In the genomic region with DNA sequence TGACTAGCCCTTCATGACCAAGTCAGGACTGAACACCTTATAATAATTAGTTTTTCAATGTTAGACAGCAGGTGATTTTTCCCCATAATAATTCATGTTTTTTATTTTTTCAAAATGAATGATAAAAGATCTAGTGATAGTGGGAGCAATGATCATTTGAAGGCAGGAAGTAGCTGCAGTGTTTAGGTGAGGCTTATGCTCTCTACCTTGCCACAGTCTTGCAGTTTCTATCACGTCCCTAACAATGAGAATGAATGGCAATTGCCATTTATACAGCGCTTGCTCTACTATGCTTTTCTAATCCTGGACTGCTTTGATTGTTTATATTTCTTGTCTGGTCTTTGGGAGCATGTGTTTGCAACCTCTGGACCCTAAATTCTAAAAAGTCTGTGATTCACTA, we compare ENCODE assay signal across 31 cellular contexts.
"Had no signal": no experiment of that assay in that cellular context is flagged by ENCODE, and none has a peak within 500 bp of the region (broad histone marks: within the 10 kb centered on the region; RNA-seq: fewer than 3 reads in every experiment).

No MANE protein-coding gene starts in this region.

- H3K27ac ChIP-seq: ascending aorta, brain microvascular endothelial cell, breast epithelium, VCaP had no signal

- H3K4me1 ChIP-seq: ascending aorta, breast epithelium had no signal

- H3K9me3 ChIP-seq: ascending aorta, breast epithelium had no signal

- H3K4me3 ChIP-seq: ascending aorta, breast epithelium had no signal

- H3K27ac Mint-ChIP-seq: activated CD4-positive, alpha-beta memory T cell treated with anti-CD3 and anti-CD28 coated beads, Interleukin-2, amount 10 ng/mL, durations not matched to agents 7 days and 5 days; activated CD4-positive, alpha-beta T cell treated with anti-CD3 and anti-CD28 coated beads for 36 hours; activated CD4-positive, alpha-beta T cell treated with anti-CD3 and anti-CD28 coated beads, Interleukin-2, amount 10 ng/mL, durations not matched to agents 7 days and 5 days; activated CD8-positive, alpha-beta memory T cell treated with anti-CD3 and anti-CD28 coated beads, Interleukin-2, amount 10 ng/mL, durations not matched to agents 7 days and 5 days; activated CD8-positive, alpha-beta T cell treated with anti-CD3 and anti-CD28 coated beads, Interleukin-2, amount 10 ng/mL, durations not matched to agents 7 days and 5 days; activated naive CD4-positive, alpha-beta T cell treated with anti-CD3 and anti-CD28 coated beads, Interleukin-2, amount 10 ng/mL, durations not matched to agents 7 days and 5 days; activated naive CD4-positive, alpha-beta T cell treated with anti-CD3 and anti-CD28 coated beads, Interleukin-2, amount 50 U/mL, for 24 hours; activated naive CD8-positive, alpha-beta T cell; activated naive CD8-positive, alpha-beta T cell treated with anti-CD3 and anti-CD28 coated beads, Interleukin-2, amount 10 ng/mL, durations not matched to agents 7 days and 5 days; activated naive CD8-positive, alpha-beta T cell treated with anti-CD3 and anti-CD28 coated beads, Interleukin-2, amount 50 U/mL, for 24 hours; activated T-cell treated with anti-CD3 and anti-CD28 coated beads, Interleukin-2, amount 50 U/mL, for 24 hours; activated T-helper 2 cell treated with anti-CD3 and anti-CD28 coated beads, Interferon-gamma antibody, Interleukin-2, Interleukin-4, amounts not matched to agents 10 μg/mL and 5 μg/mL and 100 μg/mL, durations not matched to agents 14 hours and 24 hours and 36 hours; T-helper 1 cell treated with Interleukin-12 subunit alpha and Interleukin-12 subunit beta and Interleukin-4 antibody, amounts not matched to agents 30 μg/mL and 1 μg/mL, for 36 hours; T-helper 2 cell treated with Interferon-gamma antibody and Interleukin-4, amounts not matched to agents 5 μg/mL and 100 μg/mL, for 36 hours had no signal

- H3K27me3 Mint-ChIP-seq: activated CD4-positive, alpha-beta memory T cell treated with anti-CD3 and anti-CD28 coated beads, Interleukin-2, amount 10 ng/mL, durations not matched to agents 7 days and 5 days; activated CD4-positive, alpha-beta T cell treated with anti-CD3 and anti-CD28 coated beads for 36 hours; activated naive CD4-positive, alpha-beta T cell treated with anti-CD3 and anti-CD28 coated beads, Interleukin-2, amount 50 U/mL, for 24 hours; activated naive CD8-positive, alpha-beta T cell; activated naive CD8-positive, alpha-beta T cell treated with anti-CD3 and anti-CD28 coated beads, Interleukin-2, amount 50 U/mL, for 24 hours; activated T-cell treated with anti-CD3 and anti-CD28 coated beads, Interleukin-2, amount 50 U/mL, for 24 hours had no signal

- ATAC-seq: activated CD4-positive, alpha-beta T cell treated with anti-CD3 and anti-CD28 coated beads for 36 hours; activated CD8-positive, alpha-beta memory T cell treated with anti-CD3 and anti-CD28 coated beads, Interleukin-2, amount 10 ng/mL, durations not matched to agents 7 days and 5 days; activated CD8-positive, alpha-beta T cell treated with anti-CD3 and anti-CD28 coated beads, Interleukin-2, amount 10 ng/mL, durations not matched to agents 7 days and 5 days; activated naive CD8-positive, alpha-beta T cell treated with anti-CD3 and anti-CD28 coated beads, Interleukin-2, amount 50 U/mL, for 24 hours had no signal

- H3K27me3 ChIP-seq: ascending aorta, brain microvascular endothelial cell, breast epithelium had no signal

- H3K4me3 Mint-ChIP-seq: activated CD4-positive, alpha-beta memory T cell treated with anti-CD3 and anti-CD28 coated beads, Interleukin-2, amount 10 ng/mL, durations not matched to agents 7 days and 5 days; activated CD4-positive, alpha-beta T cell treated with anti-CD3 and anti-CD28 coated beads for 36 hours; activated CD4-positive, alpha-beta T cell treated with anti-CD3 and anti-CD28 coated beads, Interleukin-2, amount 10 ng/mL, durations not matched to agents 7 days and 5 days; activated CD8-positive, alpha-beta memory T cell treated with anti-CD3 and anti-CD28 coated beads, Interleukin-2, amount 10 ng/mL, durations not matched to agents 7 days and 5 days; activated CD8-positive, alpha-beta T cell treated with anti-CD3 and anti-CD28 coated beads, Interleukin-2, amount 10 ng/mL, durations not matched to agents 7 days and 5 days; activated naive CD4-positive, alpha-beta T cell treated with anti-CD3 and anti-CD28 coated beads, Interleukin-2, amount 10 ng/mL, durations not matched to agents 7 days and 5 days; activated naive CD4-positive, alpha-beta T cell treated with anti-CD3 and anti-CD28 coated beads, Interleukin-2, amount 50 U/mL, for 24 hours; activated naive CD8-positive, alpha-beta T cell; activated naive CD8-positive, alpha-beta T cell treated with anti-CD3 and anti-CD28 coated beads, Interleukin-2, amount 10 ng/mL, durations not matched to agents 7 days and 5 days; activated naive CD8-positive, alpha-beta T cell treated with anti-CD3 and anti-CD28 coated beads, Interleukin-2, amount 50 U/mL, for 24 hours; activated T-cell treated with anti-CD3 and anti-CD28 coated beads, Interleukin-2, amount 50 U/mL, for 24 hours; T-helper 1 cell treated with Interleukin-12 subunit alpha and Interleukin-12 subunit beta and Interleukin-4 antibody, amounts not matched to agents 30 μg/mL and 1 μg/mL, for 36 hours; T-helper 2 cell treated with Interferon-gamma antibody and Interleukin-4, amounts not matched to agents 5 μg/mL and 100 μg/mL, for 36 hours had no signal

- H3K9me3 Mint-ChIP-seq: activated CD4-positive, alpha-beta memory T cell treated with anti-CD3 and anti-CD28 coated beads, Interleukin-2, amount 10 ng/mL, durations not matched to agents 7 days and 5 days; activated naive CD4-positive, alpha-beta T cell treated with anti-CD3 and anti-CD28 coated beads, Interleukin-2, amount 10 ng/mL, durations not matched to agents 7 days and 5 days; activated naive CD4-positive, alpha-beta T cell treated with anti-CD3 and anti-CD28 coated beads, Interleukin-2, amount 50 U/mL, for 24 hours; activated T-cell treated with anti-CD3 and anti-CD28 coated beads, Interleukin-2, amount 50 U/mL, for 24 hours had no signal

- DNase-seq: activated CD4-positive, alpha-beta memory T cell treated with anti-CD3 and anti-CD28 coated beads, Interleukin-2, amount 10 ng/mL, durations not matched to agents 7 days and 5 days; activated CD4-positive, alpha-beta T cell treated with anti-CD3 and anti-CD28 coated beads for 1 hour; activated CD4-positive, alpha-beta T cell treated with anti-CD3 and anti-CD28 coated beads for 36 hours; activated CD4-positive, alpha-beta T cell treated with anti-CD3 and anti-CD28 coated beads for 48 hours; activated CD4-positive, alpha-beta T cell treated with anti-CD3 and anti-CD28 coated beads, Interleukin-2, amount 10 ng/mL, durations not matched to agents 7 days and 5 days; activated CD4-positive, alpha-beta T cell treated with anti-CD3 and anti-CD28 coated beads, Interleukin-2, amount 50 U/mL, for 48 hours; activated CD4-positive, CD25-positive, alpha-beta regulatory T cell; activated CD8-positive, alpha-beta memory T cell treated with anti-CD3 and anti-CD28 coated beads for 24 hours; activated CD8-positive, alpha-beta memory T cell treated with anti-CD3 and anti-CD28 coated beads, Interleukin-2, amount 10 ng/mL, durations not matched to agents 7 days and 5 days; activated CD8-positive, alpha-beta memory T cell treated with anti-CD3 and anti-CD28 coated beads, Interleukin-2, amount 50 U/mL, for 48 hours; activated CD8-positive, alpha-beta T cell treated with anti-CD3 and anti-CD28 coated beads, Interleukin-2, amount 10 ng/mL, durations not matched to agents 7 days and 5 days; activated effector memory CD4-positive, alpha-beta T cell treated with Interleukin-2 at 50 U/mL for 16 hours; activated gamma-delta T cell; activated naive CD4-positive, alpha-beta T cell treated with anti-CD3 and anti-CD28 coated beads, Interleukin-2, amount 10 ng/mL, durations not matched to agents 7 days and 5 days; activated naive CD4-positive, alpha-beta T cell treated with Interleukin-2 at 50 U/mL for 16 hours; activated naive CD8-positive, alpha-beta T cell treated with anti-CD3 and anti-CD28 coated beads, Interleukin-2, amount 10 ng/mL, durations not matched to agents 7 days and 5 days; activated naive CD8-positive, alpha-beta T cell treated with anti-CD3 and anti-CD28 coated beads, Interleukin-2, amount 50 U/mL, for 24 hours; activated T-cell treated with anti-CD3 and anti-CD28 coated beads, Interleukin-2, amount 50 U/mL, for 24 hours; activated T-cell treated with anti-CD3 and anti-CD28 coated beads, Interleukin-2, amount 50 U/mL, for 48 hours; central memory CD4-positive, alpha-beta T cell; T-helper 2 cell; T-helper 9 cell had no signal

- H3K36me3 ChIP-seq: ascending aorta, brain microvascular endothelial cell, breast epithelium had no signal

- H3K36me3 Mint-ChIP-seq: activated CD8-positive, alpha-beta memory T cell treated with anti-CD3 and anti-CD28 coated beads, Interleukin-2, amount 10 ng/mL, durations not matched to agents 7 days and 5 days; activated naive CD4-positive, alpha-beta T cell treated with anti-CD3 and anti-CD28 coated beads, Interleukin-2, amount 10 ng/mL, durations not matched to agents 7 days and 5 days; activated naive CD8-positive, alpha-beta T cell had no signal
